Comparison of ENCODE assay signal across 8 cellular contexts in genomic region chr14:49868720-49869114, GRCh38. TPM values are rescaled to one million over a fixed set of nuclear protein-coding genes. Genes with fewer than 3 reads are reported as not detected.
A peak's percentile ranks its signal among the peaks of the same experiment; 100 is the strongest.
DNase-seq lines count a peak whose midpoint lies in the region; ATAC-seq and TF ChIP-seq lines count a peak whose summit lies in the region.

No MANE protein-coding gene starts in this region.

- CTCF ChIA-PET in HCT116 (lab: Charles Lee), result interaction anchor here (1.0 to 2.7 kb wide), 7 partner anchors 11 to 236 kb away, joined by 3 to 14 read pairs (median 5); partner anchors contain the start of gene NEMF
- CTCF ChIA-PET in WTC11 (lab: Charles Lee), result interaction anchor here (0.6 to 5.5 kb wide), 8 partner anchors 12 to 236 kb away, joined by 3 to 47 read pairs (median 5); no protein-coding TSS in a partner anchor

- H3K27me3 Mint-ChIP-seq in WTC11 (ENCODE audit: low read depth), result 0 out of 2 replicates have a peak, but pooled peaks cover 3% of the 10 kb centered on the region

- DNase-seq in HCT116 (ENCODE audit: low read depth, low spot score) (no peak), WTC11 (ENCODE audit: low spot score) (no peak), right cardiac atrium (no peak), spleen (no peak), GM19238 (ENCODE audit: insufficient read length, low spot score) (no peak), GM19240 (ENCODE audit: insufficient read length, low spot score) (no peak)
- no peak for DNase-seq in activated CD8-positive, alpha-beta memory T cell treated with anti-CD3 and anti-CD28 coated beads for 24 hours

- H3K4me2 ChIP-seq in HCT116 (ENCODE audit: low read length), result peak overlapping the region; percentile 86

- no peak for TF ChIP-seq POLR2A in HCT116 (IDR thresholded peaks at IDR 0.05; ENCODE audit: borderline replicate concordance, extremely low read depth, insufficient read depth, insufficient read length)
- no peak for TF ChIP-seq POLR2A in spleen (IDR thresholded peaks at IDR 0.05)

- H3K36me3 ChIP-seq in HCT116 (ENCODE audit: control insufficient read depth in 1 of 2, insufficient read depth in 2 of 2, low read length in 2 of 2) (no peaks in the 10 kb centered on the region), spleen (no peaks in the 10 kb centered on the region)

- no peaks in the 10 kb centered on the region for H4K20me1 ChIP-seq in HCT116 (ENCODE audit: insufficient read depth)

- H2AFZ ChIP-seq in HCT116 (ENCODE audit: low read depth, low read length, poor library complexity, severe bottlenecking), result peak overlapping the region; percentile 42

- H3K79me2 ChIP-seq in HCT116 (ENCODE audit: insufficient read depth, low read length), result no peaks in the 10 kb centered on the region

- no peak for TF ChIP-seq RAD21 in HCT116 (IDR thresholded peaks at IDR 0.05; ENCODE audit: low read depth)

- H3K27ac Mint-ChIP-seq in WTC11, result no peak overlapping the region

- H3K4me1 Mint-ChIP-seq in WTC11, result peaks cover 11% of the 10 kb centered on the region

- H3K9me3 Mint-ChIP-seq in WTC11, result peaks cover 8% of the 10 kb centered on the region

- peak overlapping the region; percentile 97 for H3K4me3 Mint-ChIP-seq in WTC11

- H3K36me3 Mint-ChIP-seq in WTC11, result no peaks in the 10 kb centered on the region

- whole genome bisulfite sequencing in right cardiac atrium, result 45% methylated on average over 5 of the region's 5 CpGs
- 36 to 50% (median 41%) methylated on average over 5 of the region's 5 CpGs for WGBS in spleen, 5 donors

- POLR2A ChIA-PET in HCT116 (lab: Charles Lee) (interaction anchor here (0.8 to 2.4 kb wide), 12 partner anchors 9 to 235 kb away, joined by 3 to 20 read pairs (median 4); partner anchors contain the start of genes ARF6 and NEMF), WTC11 (lab: Charles Lee) (interaction anchor here (1.0 to 1.5 kb wide), 2 partner anchors 11 to 247 kb away, joined by 3 to 5 read pairs; partner anchors contain the start of gene VCPKMT)

- peaks cover 19 to 54% of the 10 kb centered on the region in 2 experiments for H3K4me1 ChIP-seq in HCT116 (ENCODE audit: control insufficient read depth in 1 of 2, insufficient read depth in 2 of 2, low read length in 2 of 2)
- H3K4me1 ChIP-seq in right cardiac atrium (ENCODE audit: control insufficient read depth, insufficient read depth, low read length), result peaks cover 2% of the 10 kb centered on the region
- H3K4me1 ChIP-seq in spleen, result peaks cover 20 to 69% (median 48%) of the 10 kb centered on the region in 6 donors

- RAD21 ChIA-PET in HCT116 (lab: Charles Lee; ENCODE audit: low non-redundant PET in 1 of 2, low total read pairs in 2 of 2, uncharacterized antibody in 2 of 2, unreplicated experiment in 2 of 2), result interaction anchor here (0.5 to 1.0 kb wide), 3 partner anchors 11 to 375 kb away, joined by 3 to 5 read pairs (median 4); partner anchors contain the start of gene RPL36AL (in 1 of the 2)

- TF ChIP-seq CTCF in HCT116 (IDR thresholded peaks at IDR 0.05 in 2 of 3, conservative IDR thresholded peaks at IDR 0.05 in 1 of 3; ENCODE audit: borderline replicate concordance in 1 of 3, insufficient read depth in 1 of 3, low read depth in 2 of 3, low read length in 2 of 3) (no peak), WTC11 (IDR thresholded peaks at IDR 0.05) (no peak), spleen (IDR thresholded peaks at IDR 0.05 in 8 of 11, conservative IDR thresholded peaks at IDR 0.05 in 3 of 11) (no peak)

- H3K27me3 ChIP-seq in HCT116 (ENCODE audit: insufficient read depth, low read length), result no peaks in the 10 kb centered on the region
- no peaks in the 10 kb centered on the region for H3K27me3 ChIP-seq in right cardiac atrium (ENCODE audit: control insufficient read depth, insufficient read depth)
- H3K27me3 ChIP-seq in spleen (replicated peaks in 1 of 7), result no peaks in the 10 kb centered on the region

- H3K27ac ChIP-seq in HCT116 (ENCODE audit: low read depth, low read length) (peak overlapping the region; percentile 75), right cardiac atrium (ENCODE audit: low read length) (no peak overlapping the region), spleen (peak overlapping the region; percentile 71 to 98 (median 92))

- BruUV-seq in HCT116 (replicated peaks; lab: Mats Ljungman, UMichigan), result no TSS peak

- no peak for ATAC-seq in HCT116
- no peak for ATAC-seq in WTC11
- no peak for ATAC-seq in right cardiac atrium
- no peak for ATAC-seq in HG03139 (IDR thresholded peaks at IDR 0.05; ENCODE audit: unreplicated experiment)

- no peaks in the 10 kb centered on the region for H3K9me2 ChIP-seq in HCT116 (ENCODE audit: insufficient read depth)

- H3K9ac ChIP-seq in HCT116 (ENCODE audit: low read length), result peak overlapping the region; percentile 59

- intact Hi-C loops in HCT116 (cut with micrococcal nuclease), result loop anchor here (10.0 kb wide), 1 partner anchor 446 kb away; the partner anchor contains the start of genes DMAC2L and L2HGDH
- intact Hi-C loops in right cardiac atrium (cut with DNase I), result loop anchor here in 2 of 4 donors (5.0 to 10.0 kb wide), 3 partner anchors 136 to 239 kb away; no protein-coding TSS in a partner anchor
- intact Hi-C loops in spleen (cut with DNase I; ENCODE audit: low total_unique reads), result no loop called here

- H3K9me3 ChIP-seq in HCT116 (ENCODE audit: control insufficient read depth in 1 of 2, insufficient read depth in 1 of 2, low read depth in 1 of 2, low read length in 2 of 2) (no peaks in the 10 kb centered on the region), right cardiac atrium (ENCODE audit: control insufficient read depth, low read length) (no peaks in the 10 kb centered on the region), spleen (no peaks in the 10 kb centered on the region)

- H3K4me3 ChIP-seq in HCT116 (replicated peaks in 1 of 2; ENCODE audit: low read depth in 1 of 2, low read length in 2 of 2), result peak overlapping the region; percentile 9 to 78
- peak overlapping the region; percentile 12 for H3K4me3 ChIP-seq in right cardiac atrium (ENCODE audit: low read length)
- peak overlapping the region in 6 of 8 donors; percentile 25 to 60 (median 45) for H3K4me3 ChIP-seq in spleen

TF ChIP-seq in HCT116, 20 proteins besides CTCF, POLR2A, EP300 and RAD21:
- TF ChIP-seq MAX (IDR thresholded peaks at IDR 0.05), result no peak; the same call in 1 of the 2 replicates
- peak; percentile 2; the same call in 1 of the 2 replicates for TF ChIP-seq JUND (IDR thresholded peaks at IDR 0.05)

TF ChIP-seq in WTC11, 78 proteins besides CTCF, POLR2A, EP300 and RAD21 (continues in another document):
- TF ChIP-seq ZNF671 (CRISPR knock-in tag; IDR thresholded peaks at IDR 0.05) (no peak), PRDM15 (CRISPR knock-in tag; IDR thresholded peaks at IDR 0.05) (no peak), ZBTB21 (CRISPR knock-in tag; IDR thresholded peaks at IDR 0.05; ENCODE audit: borderline replicate concordance) (no peak), TEAD4 (CRISPR knock-in tag; IDR thresholded peaks at IDR 0.05) (no peak), KAT7 (CRISPR knock-in tag; IDR thresholded peaks at IDR 0.05; ENCODE audit: borderline replicate concordance) (no peak), E2F5 (CRISPR knock-in tag; IDR thresholded peaks at IDR 0.05) (no peak), ZNF121 (CRISPR knock-in tag; IDR thresholded peaks at IDR 0.05) (no peak)

RNA-seq across cellular contexts. Expression of gene NEMF, which starts 16.1 kb away (rescaled TPM):
- total RNA-seq in HCT116 (2021; ENCODE audit: unreplicated experiment) (57.7 TPM), WTC11 (2021) (50.1 to 51.2 TPM (median 50.1 TPM) in 3 replicates), right cardiac atrium (10 to 100 TPM; 47.0 to 54.4 (median 51.7) TPM), spleen (100 to 1,000 TPM in 2 of 7 donors, 10 to 100 TPM in 5; 77.3 to 187 (median 84.7) TPM)
- 21.6 and 26.1 TPM in 2 replicates for polyA plus RNA-seq in HCT116 (2012)
- polyA plus RNA-seq in right cardiac atrium (27.0 TPM), spleen (10 to 100 TPM; 24.3 to 35.0 (median 29.3) TPM)

RNA-seq across cellular contexts. Expression of gene ARF6, which starts 24.2 kb away (rescaled TPM):
- total RNA-seq in HCT116 (2021; ENCODE audit: unreplicated experiment) (88.8 TPM), WTC11 (2021) (50.9 to 55.9 TPM (median 51.9 TPM) in 3 replicates), right cardiac atrium (10 to 100 TPM; 25.3 to 34.6 (median 28.2) TPM), spleen (10 to 100 TPM; 74.3 to 89.1 (median 83.6) TPM)
- 40.5 and 43.0 TPM in 2 replicates for polyA plus RNA-seq in HCT116 (2012)
- polyA plus RNA-seq in right cardiac atrium (16.5 TPM), spleen (10 to 100 TPM; 39.0 to 63.9 (median 43.9) TPM)
